In the genomic region with DNA sequence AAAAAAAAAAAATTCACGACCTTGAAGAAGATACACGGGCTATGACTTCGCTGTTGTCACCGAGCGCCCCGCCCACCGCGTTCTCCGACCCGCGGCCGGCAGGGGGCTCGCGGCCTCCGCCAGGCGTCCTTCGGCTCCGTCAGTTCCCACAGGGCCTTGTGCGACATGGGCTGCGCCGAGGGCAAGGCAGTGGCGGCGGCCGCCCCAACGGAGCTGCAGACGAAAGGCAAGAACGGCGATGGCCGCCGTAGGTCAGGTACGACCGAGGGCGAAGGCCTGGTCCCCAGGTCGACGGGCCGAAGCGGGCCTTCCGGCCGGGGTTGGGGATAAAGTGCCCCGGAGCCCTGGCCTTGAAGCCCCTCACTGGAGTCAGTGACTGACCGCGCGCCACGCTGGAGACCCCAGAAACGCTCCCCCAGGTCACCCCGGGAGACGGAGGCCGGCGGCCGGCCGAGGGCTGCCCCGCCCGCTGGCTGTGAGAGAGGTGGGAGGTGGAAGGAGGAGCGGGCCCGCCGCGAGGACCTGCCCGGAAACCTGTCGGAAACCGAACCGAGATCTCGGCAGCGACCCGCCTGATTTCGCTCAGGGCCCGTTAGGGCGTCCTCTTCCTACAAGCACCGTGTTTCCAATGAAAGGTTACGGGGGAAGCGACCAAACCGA, we compare ENCODE assay signal across 8 cellular contexts. TPM values are rescaled to one million over a fixed set of nuclear protein-coding genes. Genes with fewer than 3 reads are reported as not detected.
DNase-seq lines count a peak whose midpoint lies in the region; ATAC-seq and TF ChIP-seq lines count a peak whose summit lies in the region.

A gene (plus strand): TSS at position 142 of the 660 bp plus-strand sequence. CDS start 24 bp downstream, at position 166.

- WGBS in body of pancreas, 2 donors = 8 to 29% methylated on average over 8 to 71 of the region's 71 CpGs

- no peaks in the 10 kb centered on the region for H3K9me3 ChIP-seq in body of pancreas
- H3K9me3 ChIP-seq in iPS-18c (ENCODE audit: control insufficient read depth, insufficient read depth, low read length) = no peaks in the 10 kb centered on the region
- H3K9me3 ChIP-seq in skeletal muscle satellite cell (replicated peaks; ENCODE audit: low read length) = no peaks in the 10 kb centered on the region

- H3K4me3 ChIP-seq in body of pancreas (peak within 1 kb of the TSS in 1 of 2 donors; percentile 16), iPS-18c (ENCODE audit: insufficient read depth, low read depth, low read length) (peak within 1 kb of the TSS; percentile 69), skeletal muscle satellite cell (ENCODE audit: low read length) (peak within 1 kb of the TSS; percentile 81)

- ATAC-seq in GM19438 (IDR thresholded peaks at IDR 0.05; ENCODE audit: low read depth, unreplicated experiment) (peak; percentile 90), HG03571 (IDR thresholded peaks at IDR 0.05; ENCODE audit: unreplicated experiment) (peak; percentile 87), body of pancreas (peak; percentile 70)

- peaks cover 26% of the 10 kb centered on the region for H3K4me1 ChIP-seq in body of pancreas
- peaks cover 36% of the 10 kb centered on the region for H3K4me1 ChIP-seq in skeletal muscle satellite cell (ENCODE audit: control insufficient read depth, insufficient read depth, low read length)

- H3K4me1 Mint-ChIP-seq in CD14-positive monocyte = peaks cover 20% of the 10 kb centered on the region

- DNase-seq in CD14-positive monocyte (ENCODE audit: low spot score) (peak; percentile 81), UCSD-AML1 (lab: John Stamatoyannopoulos, UW; ENCODE audit: unreplicated experiment) (peak; percentile 86), body of pancreas (peak; percentile 75 to 81 (median 80)), AG08395 (ENCODE audit: low spot score) (no peak)

- TF ChIP-seq POLR2A in body of pancreas (IDR thresholded peaks at IDR 0.05) = peak in 2 of 3 donors; percentile 47 to 61

- intact Hi-C loops in CD14-positive monocyte (cut with micrococcal nuclease) = loop anchor here (5.0 kb wide), 3 partner anchors 72 to 142 kb away; no protein-coding TSS in a partner anchor
- intact Hi-C loops in body of pancreas (cut with DNase I) = no loop called here

- TF ChIP-seq CTCF in CD14-positive monocyte (IDR thresholded peaks at IDR 0.05) (peak; percentile 85), body of pancreas (IDR thresholded peaks at IDR 0.05) (peak; percentile 65 to 86 (median 78))

- peak within 1 kb of the TSS; percentile 25 to 69 (median 52) for H3K27ac ChIP-seq in body of pancreas

- H3K27me3 Mint-ChIP-seq in CD14-positive monocyte (ENCODE audit: low read depth in 3 of 3) = peaks cover 12 to 21% (median 14%) of the 10 kb centered on the region in 3 donors

- H3K36me3 ChIP-seq in body of pancreas (replicated peaks in 1 of 2; ENCODE audit: insufficient read depth in 1 of 2, low read depth in 2 of 2) (no peaks in the 10 kb centered on the region), skeletal muscle satellite cell (ENCODE audit: insufficient read depth, low read length) (no peaks in the 10 kb centered on the region)

- H3K27me3 ChIP-seq in body of pancreas (no peaks in the 10 kb centered on the region), skeletal muscle satellite cell (ENCODE audit: control insufficient read depth, insufficient read depth, low read length) (no peaks in the 10 kb centered on the region)

- peak within 1 kb of the TSS; percentile 91 for H3K9ac ChIP-seq in skeletal muscle satellite cell (ENCODE audit: low read depth, low read length)

- H3K4me3 Mint-ChIP-seq in CD14-positive monocyte = peak within 1 kb of the TSS; percentile 81 to 94

- peak within 1 kb of the TSS; percentile 99 for H3K4me2 ChIP-seq in skeletal muscle satellite cell (ENCODE audit: low read length)

- peak within 1 kb of the TSS in 2 of 7 donors; percentile 50 to 58 for H3K27ac Mint-ChIP-seq in CD14-positive monocyte

- H3K9me3 Mint-ChIP-seq in CD14-positive monocyte = peaks cover 0 to 3% (median 0%) of the 10 kb centered on the region in 7 donors

- no peaks in the 10 kb centered on the region for H3K36me3 Mint-ChIP-seq in CD14-positive monocyte

RNA-seq across cellular contexts. Expression of the gene that starts here (rescaled TPM):
- 10 to 100 TPM; 29.2 to 46.1 TPM for polyA plus RNA-seq in CD14-positive monocyte
- total RNA-seq in body of pancreas = 10 to 100 TPM; 35.9 to 36.6 TPM
- 136 and 247 TPM in 2 replicates for total RNA-seq in skeletal muscle satellite cell (2012; rRNA removed)
